ENCODE assay signal across 1 cellular context in the genomic region with DNA sequence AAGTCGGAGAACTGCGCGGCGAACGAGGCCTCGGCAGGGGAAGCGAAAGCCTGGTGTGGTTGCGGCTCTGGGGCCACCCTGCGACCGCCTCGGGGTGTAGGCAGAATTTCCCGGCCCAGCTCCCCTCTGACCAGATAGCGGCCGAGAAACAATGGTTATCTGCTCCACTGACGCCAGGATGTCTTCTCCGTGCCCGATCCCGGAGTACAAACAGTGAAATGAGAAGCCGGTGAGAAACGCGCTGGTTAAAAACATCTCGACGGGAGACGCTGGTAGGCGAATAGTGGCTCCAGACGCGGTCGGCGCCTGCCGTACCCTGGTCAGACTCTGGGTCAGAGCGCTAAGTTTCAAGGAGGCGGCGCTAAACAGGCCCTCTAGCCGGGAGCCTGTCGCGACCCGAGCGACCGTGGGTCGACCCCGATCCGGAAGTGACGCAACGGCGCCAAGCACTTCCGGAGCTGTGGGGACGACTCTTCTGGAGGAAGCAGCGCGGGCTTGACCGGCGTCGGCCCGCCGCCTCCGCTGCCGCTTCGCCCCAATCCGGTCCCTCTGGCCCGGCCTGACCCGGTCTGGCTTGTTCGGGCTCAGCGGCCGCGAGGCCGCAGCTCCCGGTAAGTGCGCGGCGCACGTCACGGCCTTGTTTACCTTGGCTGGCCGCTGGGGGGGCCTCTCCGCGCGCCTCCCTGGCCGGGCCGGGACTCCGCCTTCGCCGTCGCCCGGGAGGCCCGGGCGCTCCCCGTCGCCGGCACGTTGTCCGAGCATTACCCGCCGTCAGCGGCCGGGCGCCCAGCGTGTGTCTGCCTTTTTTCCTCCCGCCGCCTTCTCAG.
TF ChIP-seq lines count a peak whose summit lies in the region.

TSS of gene ARIH2 (plus strand) at position 455 of the 827 bp plus-strand sequence. CDS start 8,717 bp downstream, outside the sequence.

TF ChIP-seq in IMR-90, 13 proteins besides CTCF, POLR2A, EP300 and RAD21:
- TF ChIP-seq MXI1 (IDR thresholded peaks at IDR 0.05; ENCODE audit: borderline replicate concordance, low read depth, low read length) (peak; percentile 28; the same call in 1 of the 2 replicates), MAZ (IDR thresholded peaks at IDR 0.05; ENCODE audit: borderline replicate concordance, low read depth, low read length) (0 out of 2 replicates have a peak, but pooled peaks have one; percentile 45), CEBPB (IDR thresholded peaks at IDR 0.05; ENCODE audit: low read depth, low read length) (peak; percentile 93), RFX5 (IDR thresholded peaks at IDR 0.05; ENCODE audit: low read depth, low read length) (no peak)
